8 cellular contexts compared by ENCODE assay signal in genomic region chr14:100285021-100285912, GRCh38. TPM values are rescaled to one million over a fixed set of nuclear protein-coding genes. Genes with fewer than 3 reads are reported as not detected.
A peak's percentile ranks its signal among the peaks of the same experiment; 100 is the strongest.
DNase-seq lines count a peak whose midpoint lies in the region; ATAC-seq, FAIRE-seq and TF ChIP-seq lines count a peak whose summit lies in the region.

No MANE protein-coding gene starts in this region.

- dilution Hi-C loops in endothelial cell of umbilical vein (cut with MboI; ENCODE audit: extremely low pct_ligation_motif_present, low sequenced_read_pairs), result no loop called here

- H2AFZ ChIP-seq in endothelial cell of umbilical vein (ENCODE audit: low read depth, low read length), result peak overlapping the region; percentile 44

- no peaks in the 10 kb centered on the region for H4K20me1 ChIP-seq in endothelial cell of umbilical vein (replicated peaks; ENCODE audit: control insufficient read depth, extremely low read depth, insufficient read depth, low read length)

- H3K4me1 ChIP-seq in endothelial cell of umbilical vein (ENCODE audit: control insufficient read depth, extremely low read depth, insufficient read depth, low read length) (peaks cover 2% of the 10 kb centered on the region), mucosa of rectum (ENCODE audit: control insufficient read depth in 2 of 2, insufficient read depth in 2 of 2, low read length in 2 of 2) (peaks cover 3 to 5% of the 10 kb centered on the region in 2 donors)

- H3K27ac ChIP-seq in AG04450 (ENCODE audit: low read depth, low read length), result peak overlapping the region; percentile 39
- H3K27ac ChIP-seq in endothelial cell of umbilical vein (ENCODE audit: insufficient read depth, low read depth, low read length), result peak overlapping the region; percentile 67
- peak overlapping the region; percentile 86 for H3K27ac ChIP-seq in mucosa of rectum (ENCODE audit: low read depth in 2 of 2, low read length in 2 of 2)

- TF ChIP-seq POLR2A in GM18505 (IDR thresholded peaks at IDR 0.05; ENCODE audit: borderline replicate concordance, extremely low read depth, insufficient read depth, insufficient read length), result peak; percentile 72
- TF ChIP-seq POLR2A in endothelial cell of umbilical vein (IDR thresholded peaks at IDR 0.05; ENCODE audit: low read depth, low read length), result peak; percentile 10

- TF ChIP-seq CTCF in AG04450 (IDR thresholded peaks at IDR 0.05; ENCODE audit: low read depth, low read length), result peak; percentile 79
- peak; percentile 60 to 93 for TF ChIP-seq CTCF in endothelial cell of umbilical vein (IDR thresholded peaks at IDR 0.05; ENCODE audit: extremely low read depth in 1 of 2, insufficient read depth in 1 of 2, low read depth in 1 of 2, low read length in 2 of 2)

- no peak for DNase-seq in AG04450 (ENCODE audit: low read depth, low spot score)
- peak; percentile 87 for DNase-seq in NCI-H2227 (lab: John Stamatoyannopoulos, UW; ENCODE audit: unreplicated experiment)
- DNase-seq in activated CD8-positive, alpha-beta memory T cell treated with anti-CD3 and anti-CD28 coated beads for 4 hours (ENCODE audit: low read depth in 2 of 2), result peak; percentile 37 to 60
- peak; percentile 60 for DNase-seq in endothelial cell of umbilical vein (ENCODE audit: low read depth, low spot score)
- DNase-seq in stimulated activated CD8-positive, alpha-beta memory T cell treated with anti-CD3 and anti-CD28 coated beads, Interleukin-7, amount 100 ng/mL, for 4 hours (ENCODE audit: low read depth in 2 of 2), result peak; percentile 41 to 72

- H3K79me2 ChIP-seq in endothelial cell of umbilical vein (ENCODE audit: control insufficient read depth, insufficient read depth, low read length), result peaks cover 12% of the 10 kb centered on the region

- H3K9me3 ChIP-seq in AG04450 (ENCODE audit: control insufficient read depth, insufficient read depth, low read length) (no peaks in the 10 kb centered on the region; the same call in 1 of the 2 replicates), endothelial cell of umbilical vein (replicated peaks; ENCODE audit: control insufficient read depth, insufficient read depth, low read length) (no peaks in the 10 kb centered on the region), mucosa of rectum (ENCODE audit: control insufficient read depth in 2 of 2, low read length in 2 of 2) (no peaks in the 10 kb centered on the region)

- intact Hi-C loops in endothelial cell of umbilical vein (cut with micrococcal nuclease), result loop anchor here (1.0 kb wide), 3 partner anchors 20 to 92 kb away; no protein-coding TSS in a partner anchor

- CTCF ChIA-PET in AG04450 (lab: Charles Lee), result interaction anchor here (0.6 to 2.9 kb wide), 24 partner anchors 9 to 146 kb away, joined by 3 to 40 read pairs (median 4); a partner anchor contains a TSS
- CTCF ChIA-PET in endothelial cell of umbilical vein (lab: Charles Lee), result interaction anchor here (0.6 to 3.8 kb wide), 10 partner anchors 11 to 92 kb away, joined by 3 to 28 read pairs (median 3); a partner anchor contains a TSS

- ATAC-seq in GM18505 (IDR thresholded peaks at IDR 0.05; ENCODE audit: unreplicated experiment) (peak; percentile 88), HG02970 (IDR thresholded peaks at IDR 0.05; ENCODE audit: low FRiP score, unreplicated experiment) (peak; percentile 87)

- peak overlapping the region; percentile 66 for H3K4me3 ChIP-seq in AG04450 (ENCODE audit: low read depth, low read length)
- H3K4me3 ChIP-seq in endothelial cell of umbilical vein (replicated peaks in 1 of 3; ENCODE audit: insufficient read depth in 1 of 3, low read depth in 1 of 3, low read length in 3 of 3), result peak overlapping the region; percentile 27 to 88 (median 45)
- H3K4me3 ChIP-seq in mucosa of rectum (ENCODE audit: low read length in 2 of 2), result peak overlapping the region; percentile 70 to 73

- peak overlapping the region; percentile 82 for H3K9ac ChIP-seq in endothelial cell of umbilical vein (replicated peaks; ENCODE audit: extremely low read depth, insufficient read depth, low read length)
- H3K9ac ChIP-seq in mucosa of rectum (ENCODE audit: low read depth in 1 of 2, low read length in 2 of 2), result peak overlapping the region; percentile 75 to 92

- H3K27me3 ChIP-seq in AG04450 (ENCODE audit: control insufficient read depth, insufficient read depth, low read length), result no peaks in the 10 kb centered on the region
- H3K27me3 ChIP-seq in endothelial cell of umbilical vein (ENCODE audit: control insufficient read depth in 2 of 2, insufficient read depth in 2 of 2, low read length in 2 of 2), result no peaks in the 10 kb centered on the region
- no peaks in the 10 kb centered on the region for H3K27me3 ChIP-seq in mucosa of rectum (ENCODE audit: control insufficient read depth in 2 of 2, insufficient read depth in 2 of 2, low read length in 2 of 2)

- no TSS peak for BruUV-seq in endothelial cell of umbilical vein (replicated peaks; lab: Mats Ljungman, UMichigan)

- POLR2A ChIA-PET in AG04450 (lab: Yijun Ruan, JAX) (interaction anchor here (1.1 kb wide), 1 partner anchor 90 kb away, joined by 3 read pairs; a partner anchor contains a TSS), endothelial cell of umbilical vein (lab: Charles Lee) (no interaction called here)

- H3K9me1 ChIP-seq in endothelial cell of umbilical vein (replicated peaks; ENCODE audit: control insufficient read depth, extremely low read depth, insufficient read depth, low read length), result no peaks in the 10 kb centered on the region

- peak; percentile 59 for FAIRE-seq in endothelial cell of umbilical vein (lab: Jason Lieb, UNC)

- peaks cover 0 to 10% of the 10 kb centered on the region in 2 experiments for H3K36me3 ChIP-seq in endothelial cell of umbilical vein (ENCODE audit: control insufficient read depth in 2 of 2, extremely low read depth in 1 of 2, insufficient read depth in 2 of 2, low read length in 2 of 2)
- H3K36me3 ChIP-seq in mucosa of rectum (ENCODE audit: control insufficient read depth in 2 of 2, insufficient read depth in 2 of 2, low read length in 2 of 2), result peaks cover 5 to 6% of the 10 kb centered on the region in 2 donors

- peak overlapping the region; percentile 34 for H3K4me2 ChIP-seq in endothelial cell of umbilical vein (ENCODE audit: insufficient read depth, low read length)

TF ChIP-seq in endothelial cell of umbilical vein, 7 proteins besides CTCF, POLR2A, EP300 and RAD21:
- no peak for TF ChIP-seq JUN (IDR thresholded peaks at IDR 0.05; ENCODE audit: borderline replicate concordance, insufficient read depth, insufficient read length, low read depth)
- TF ChIP-seq EZH2 (IDR thresholded peaks at IDR 0.05; ENCODE audit: borderline replicate concordance, low read depth, low read length, severe bottlenecking), result no peak
- TF ChIP-seq MYC (IDR thresholded peaks at IDR 0.05; ENCODE audit: low read depth, low read length), result no peak
- TF ChIP-seq MAX (IDR thresholded peaks at IDR 0.05; ENCODE audit: insufficient read depth, insufficient read length), result no peak
- TF ChIP-seq FOS (IDR thresholded peaks at IDR 0.05; ENCODE audit: borderline replicate concordance, insufficient read depth, low read length), result no peak
- peak; percentile 56 for TF ChIP-seq POLR2AphosphoS5 (IDR thresholded peaks at IDR 0.05; ENCODE audit: insufficient read depth, low read depth, low read length)

RNA-seq across cellular contexts. Expression of gene SLC25A29, which starts 21.0 kb away (rescaled TPM):
- 21.3 and 26.1 TPM in 2 replicates for polyA plus RNA-seq in AG04450 (2011; rRNA removed)
- 14.6 and 16.1 TPM in 2 replicates for polyA minus RNA-seq in AG04450 (2011; rRNA and poly(A)+ RNA removed)
- total RNA-seq in endothelial cell of umbilical vein, result 108 and 132 TPM in 2 replicates
- polyA plus RNA-seq in endothelial cell of umbilical vein, result 154 and 187 TPM in 2 replicates
- 55.5 and 101 TPM in 2 replicates for polyA plus RNA-seq in endothelial cell of umbilical vein (2011; cell fraction: cytosol; rRNA removed)
- polyA plus RNA-seq in endothelial cell of umbilical vein (2011; cell fraction: nucleus; rRNA removed), result 267 and 310 TPM in 2 replicates
- 31.9 and 66.1 TPM in 2 replicates for polyA plus RNA-seq in endothelial cell of umbilical vein (2012)
- polyA minus RNA-seq in endothelial cell of umbilical vein, result 50.6 and 59.6 TPM in 2 replicates
- 16.9 TPM for polyA minus RNA-seq in endothelial cell of umbilical vein (2011; cell fraction: cytosol; rRNA and poly(A)+ RNA removed)
- polyA minus RNA-seq in endothelial cell of umbilical vein (2011; cell fraction: nucleus; rRNA and poly(A)+ RNA removed), result 50.4 and 76.0 TPM in 2 replicates

RNA-seq across cellular contexts. Expression of gene SLC25A47, which starts 37.9 kb away (rescaled TPM):
- not detected in 2 replicates for polyA plus RNA-seq in AG04450 (2011; rRNA removed)
- polyA minus RNA-seq in AG04450 (2011; rRNA and poly(A)+ RNA removed), result not detected in 2 replicates
- total RNA-seq in endothelial cell of umbilical vein, result not detected in 2 replicates
- not detected in 2 replicates for polyA plus RNA-seq in endothelial cell of umbilical vein
- 0.04 TPM in 1 of 2 replicates, not detected in the other for polyA plus RNA-seq in endothelial cell of umbilical vein (2011; cell fraction: cytosol; rRNA removed)
- polyA plus RNA-seq in endothelial cell of umbilical vein (2011; cell fraction: nucleus; rRNA removed), result not detected in 2 replicates
- not detected in 2 replicates for polyA plus RNA-seq in endothelial cell of umbilical vein (2012)
- not detected in 2 replicates for polyA minus RNA-seq in endothelial cell of umbilical vein
- polyA minus RNA-seq in endothelial cell of umbilical vein (2011; cell fraction: cytosol; rRNA and poly(A)+ RNA removed), result not detected
- polyA minus RNA-seq in endothelial cell of umbilical vein (2011; cell fraction: nucleus; rRNA and poly(A)+ RNA removed), result not detected in 2 replicates

RNA-seq across cellular contexts. Expression of gene YY1, which starts 46.3 kb away (rescaled TPM):
- polyA plus RNA-seq in AG04450 (2011; rRNA removed), result 38.0 and 45.6 TPM in 2 replicates
- polyA minus RNA-seq in AG04450 (2011; rRNA and poly(A)+ RNA removed), result 25.5 and 27.2 TPM in 2 replicates
- total RNA-seq in endothelial cell of umbilical vein, result 71.0 and 78.6 TPM in 2 replicates
- polyA plus RNA-seq in endothelial cell of umbilical vein, result 18.6 and 23.5 TPM in 2 replicates
- 24.3 and 27.6 TPM in 2 replicates for polyA plus RNA-seq in endothelial cell of umbilical vein (2011; cell fraction: cytosol; rRNA removed)
- polyA plus RNA-seq in endothelial cell of umbilical vein (2011; cell fraction: nucleus; rRNA removed), result 36.4 and 39.8 TPM in 2 replicates
- 42.9 and 57.4 TPM in 2 replicates for polyA plus RNA-seq in endothelial cell of umbilical vein (2012)
- 27.8 and 31.4 TPM in 2 replicates for polyA minus RNA-seq in endothelial cell of umbilical vein
- polyA minus RNA-seq in endothelial cell of umbilical vein (2011; cell fraction: cytosol; rRNA and poly(A)+ RNA removed), result 33.1 TPM
- polyA minus RNA-seq in endothelial cell of umbilical vein (2011; cell fraction: nucleus; rRNA and poly(A)+ RNA removed), result 22.2 and 27.0 TPM in 2 replicates
